ENCODE assay signal across 15 cellular contexts in the genomic region with DNA sequence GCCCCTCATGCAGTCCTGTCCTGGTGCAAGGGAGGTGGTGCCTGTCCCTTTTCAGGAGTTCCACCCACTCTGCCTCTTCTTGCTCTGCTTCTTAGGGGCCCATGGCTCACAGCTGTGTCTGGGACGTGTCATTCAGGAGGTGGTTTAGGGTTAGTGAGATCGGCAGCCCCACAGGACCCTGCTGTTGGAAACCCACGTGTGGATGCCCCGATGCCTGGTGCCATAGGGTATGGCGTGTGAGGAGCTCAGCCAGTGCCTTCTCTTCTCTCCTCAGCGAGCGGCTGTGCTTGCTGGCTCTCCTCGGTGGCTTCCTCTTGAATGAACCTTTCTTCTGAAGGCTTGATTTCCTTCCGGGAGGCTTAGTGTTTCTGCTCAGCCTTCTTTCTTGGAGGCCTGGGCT. TPM values are rescaled to one million over a fixed set of nuclear protein-coding genes. Genes with fewer than 3 reads are reported as not detected.
DNase-seq lines count a peak whose midpoint lies in the region; ATAC-seq and TF ChIP-seq lines count a peak whose summit lies in the region.
"Had no signal": no experiment of that assay in that cellular context is flagged by ENCODE, and none has a peak within 500 bp of the region (broad histone marks: within the 10 kb centered on the region; RNA-seq: fewer than 3 reads in every experiment).

No MANE protein-coding gene starts in this region.

- intact Hi-C loops in activated T-helper 1 cell treated with anti-CD3 and anti-CD28 coated beads, Interleukin-12 subunit alpha, Interleukin-12 subunit beta, Interleukin-2, Interleukin-4 antibody, amounts not matched to agents 30 ng/mL and 10 ng/mL and 1 ng/mL, durations not matched to agents 14 hours and 24 hours and 36 hours (cut with micrococcal nuclease) = no loop called here
- intact Hi-C loops in tibial artery (cut with DNase I; ENCODE audit: low total_unique reads) = no loop called here

- H3K27ac ChIP-seq in tibial artery = peak overlapping the region; percentile 3 to 24
- H3K27ac ChIP-seq: vagina had no signal

- DNase-seq in activated gamma-delta T cell treated with Interleukin-2 at 50 U/mL for 16 hours (peak; percentile 15), activated gamma-delta T cell (lab: John Stamatoyannopoulos, UW) (no peak), islet precursor cell (peak; percentile 44), tibial artery (no peak), superior temporal gyrus (ENCODE audit: extremely low spot score) (no peak)
- peak; percentile 25 for DNase-seq in activated T-helper 1 cell treated with anti-CD3 and anti-CD28 coated beads, Interleukin-12 subunit alpha, Interleukin-12 subunit beta, Interleukin-2, Interleukin-4 antibody, amounts not matched to agents 30 ng/mL and 10 ng/mL and 1 ng/mL, durations not matched to agents 14 hours and 24 hours and 36 hours (ENCODE audit: low spot score)
- DNase-seq: activated B cell treated with CpG ODN at 0.5 μM for 24 hours, NCI-H187, NCI-H774, nephron progenitor cell, SHP77 treated with DMSO at 0.1 percent for 48 hours had no signal

- ATAC-seq in HG02588 (IDR thresholded peaks at IDR 0.05; ENCODE audit: unreplicated experiment) (no peak), HG03521 (IDR thresholded peaks at IDR 0.05; ENCODE audit: unreplicated experiment) (no peak)

- peak overlapping the region; percentile 87 for H3K27ac Mint-ChIP-seq in activated T-helper 1 cell treated with anti-CD3 and anti-CD28 coated beads, Interleukin-12 subunit alpha, Interleukin-12 subunit beta, Interleukin-2, Interleukin-4 antibody, amounts not matched to agents 30 ng/mL and 10 ng/mL and 1 ng/mL, durations not matched to agents 14 hours and 24 hours and 36 hours
- H3K27ac Mint-ChIP-seq: activated B cell treated with CpG ODN at 0.5 μM for 24 hours, nephron progenitor cell had no signal

- peaks cover 0 to 6% (median 3%) of the 10 kb centered on the region in 3 donors for H3K36me3 ChIP-seq in tibial artery
- H3K36me3 ChIP-seq: vagina had no signal

- no peaks in the 10 kb centered on the region for H3K9me3 ChIP-seq in tibial artery
- H3K9me3 ChIP-seq: vagina had no signal

- H3K27me3 ChIP-seq in tibial artery = no peaks in the 10 kb centered on the region
- H3K27me3 ChIP-seq: vagina had no signal

- peak overlapping the region; percentile 79 for H3K4me3 Mint-ChIP-seq in activated T-helper 1 cell treated with anti-CD3 and anti-CD28 coated beads, Interleukin-12 subunit alpha, Interleukin-12 subunit beta, Interleukin-2, Interleukin-4 antibody, amounts not matched to agents 30 ng/mL and 10 ng/mL and 1 ng/mL, durations not matched to agents 14 hours and 24 hours and 36 hours
- H3K4me3 Mint-ChIP-seq: activated B cell treated with CpG ODN at 0.5 μM for 24 hours, IgD-negative memory B cell, nephron progenitor cell had no signal

- peaks cover 4 to 66% (median 43%) of the 10 kb centered on the region in 4 donors for H3K4me1 ChIP-seq in tibial artery

- H3K4me1 Mint-ChIP-seq in activated T-helper 1 cell treated with anti-CD3 and anti-CD28 coated beads, Interleukin-12 subunit alpha, Interleukin-12 subunit beta, Interleukin-2, Interleukin-4 antibody, amounts not matched to agents 30 ng/mL and 10 ng/mL and 1 ng/mL, durations not matched to agents 14 hours and 24 hours and 36 hours (ENCODE audit: low read depth) = peaks cover 63% of the 10 kb centered on the region

- peaks cover 16% of the 10 kb centered on the region for H3K36me3 Mint-ChIP-seq in activated T-helper 1 cell treated with anti-CD3 and anti-CD28 coated beads, Interleukin-12 subunit alpha, Interleukin-12 subunit beta, Interleukin-2, Interleukin-4 antibody, amounts not matched to agents 30 ng/mL and 10 ng/mL and 1 ng/mL, durations not matched to agents 14 hours and 24 hours and 36 hours (ENCODE audit: low read depth)

- no peak overlapping the region for H3K4me3 ChIP-seq in tibial artery
- H3K4me3 ChIP-seq: vagina had no signal

- H3K9me3 Mint-ChIP-seq in activated T-helper 1 cell treated with anti-CD3 and anti-CD28 coated beads, Interleukin-12 subunit alpha, Interleukin-12 subunit beta, Interleukin-2, Interleukin-4 antibody, amounts not matched to agents 30 ng/mL and 10 ng/mL and 1 ng/mL, durations not matched to agents 14 hours and 24 hours and 36 hours = no peaks in the 10 kb centered on the region
- H3K9me3 Mint-ChIP-seq: activated B cell treated with CpG ODN at 0.5 μM for 24 hours, IgD-negative memory B cell, nephron progenitor cell had no signal

- no peaks in the 10 kb centered on the region for H3K27me3 Mint-ChIP-seq in activated T-helper 1 cell treated with anti-CD3 and anti-CD28 coated beads, Interleukin-12 subunit alpha, Interleukin-12 subunit beta, Interleukin-2, Interleukin-4 antibody, amounts not matched to agents 30 ng/mL and 10 ng/mL and 1 ng/mL, durations not matched to agents 14 hours and 24 hours and 36 hours (ENCODE audit: insufficient read depth)
- H3K27me3 Mint-ChIP-seq: activated B cell treated with CpG ODN at 0.5 μM for 24 hours had no signal

- no peak for TF ChIP-seq CTCF in tibial artery (IDR thresholded peaks at IDR 0.05)

RNA-seq across cellular contexts. Expression of a gene that starts 55.2 kb away (rescaled TPM):
- total RNA-seq in activated T-helper 1 cell treated with anti-CD3 and anti-CD28 coated beads, Interleukin-12 subunit alpha, Interleukin-12 subunit beta, Interleukin-2, Interleukin-4 antibody, amounts not matched to agents 30 ng/mL and 10 ng/mL and 1 ng/mL, durations not matched to agents 14 hours and 24 hours and 36 hours = 34.5 and 35.2 TPM in 2 replicates

Comparison
In these comparisons a context has a peak if more than half of its experiments do, and no peak if none do; other contexts are left out.
1. DNase-seq: peak in activated gamma-delta T cell treated with Interleukin-2 at 50 U/mL for 16 hours (single experiment), activated T-helper 1 cell treated with anti-CD3 and anti-CD28 coated beads, Interleukin-12 subunit alpha, Interleukin-12 subunit beta, Interleukin-2, Interleukin-4 antibody, amounts not matched to agents 30 ng/mL and 10 ng/mL and 1 ng/mL, durations not matched to agents 14 hours and 24 hours and 36 hours (single experiment) and islet precursor cell (single experiment); none in activated gamma-delta T cell (single experiment), tibial artery (0 of 2) and superior temporal gyrus (single experiment).